In genomic region chr16:85228463-85228862, GRCh38 we compare ENCODE assay signal across 20 cellular contexts.
A peak's percentile ranks its signal among the peaks of the same experiment; 100 is the strongest.
DNase-seq lines count a peak whose midpoint lies in the region; ATAC-seq, FAIRE-seq and TF ChIP-seq lines count a peak whose summit lies in the region.
"Had no signal": no experiment of that assay in that cellular context is flagged by ENCODE, and none has a peak within 500 bp of the region (broad histone marks: within the 10 kb centered on the region; RNA-seq: fewer than 3 reads in every experiment).

No MANE protein-coding gene starts in this region.

- no peak overlapping the region for H4K8ac ChIP-seq in mesendoderm (ENCODE audit: low read depth, low read length)

- H2AK5ac ChIP-seq in mesendoderm (ENCODE audit: low read length), result no peak overlapping the region

- H3K9me3 Mint-ChIP-seq in activated CD8-positive, alpha-beta T cell treated with anti-CD3 and anti-CD28 coated beads for 36 hours, result no peaks in the 10 kb centered on the region
- H3K9me3 Mint-ChIP-seq: activated naive CD4-positive, alpha-beta T cell treated with anti-CD3 and anti-CD28 coated beads for 36 hours; activated T-cell treated with anti-CD3 and anti-CD28 coated beads, Interleukin-2, amount 50 U/mL, for 4 hours; CD4-positive, alpha-beta T cell; central memory CD8-positive, alpha-beta T cell; immature natural killer cell had no signal

- peak overlapping the region; percentile 69 for H3K56ac ChIP-seq in mesendoderm (ENCODE audit: low read length)

- DNase-seq in GM12865 (ENCODE audit: low read depth), result no peak
- no peak for DNase-seq in adipocyte (ENCODE audit: low read depth)
- no peak for DNase-seq in mesendoderm
- no peak for DNase-seq in kidney
- DNase-seq in activated CD8-positive, alpha-beta T cell treated with anti-CD3 and anti-CD28 coated beads for 36 hours, result no peak
- DNase-seq in anterior cingulate cortex (lab: John Stamatoyannopoulos, UW), result no peak
- DNase-seq: activated CD4-positive, alpha-beta T cell treated with anti-CD3 and anti-CD28 coated beads for 36 hours; activated naive CD4-positive, alpha-beta T cell treated with anti-CD3 and anti-CD28 coated beads for 36 hours; activated T-cell treated with anti-CD3 and anti-CD28 coated beads, Interleukin-2, amount 50 U/mL, for 4 hours; CD4-positive, alpha-beta T cell; DMS 273 treated with DMSO at 0.1 percent for 48 hours; immature natural killer cell; mucosa of descending colon; NCI-H1930 had no signal

- no peak overlapping the region for H3K4me3 Mint-ChIP-seq in activated CD8-positive, alpha-beta T cell treated with anti-CD3 and anti-CD28 coated beads for 36 hours
- H3K4me3 Mint-ChIP-seq: activated CD4-positive, alpha-beta T cell treated with anti-CD3 and anti-CD28 coated beads for 36 hours; activated naive CD4-positive, alpha-beta T cell treated with anti-CD3 and anti-CD28 coated beads for 36 hours; activated T-cell treated with anti-CD3 and anti-CD28 coated beads, Interleukin-2, amount 50 U/mL, for 4 hours; CD4-positive, alpha-beta T cell; central memory CD8-positive, alpha-beta T cell; immature natural killer cell had no signal

- CTCF ChIA-PET in activated CD8-positive, alpha-beta T cell treated with anti-CD3 and anti-CD28 coated beads for 36 hours (lab: Charles Lee), result interaction anchor here (2.1 kb wide), 1 partner anchor 16 kb away, joined by 6 read pairs; no protein-coding TSS in a partner anchor

- ATAC-seq in activated CD8-positive, alpha-beta T cell treated with anti-CD3 and anti-CD28 coated beads for 36 hours, result no peak
- ATAC-seq: activated CD4-positive, alpha-beta T cell treated with anti-CD3 and anti-CD28 coated beads for 36 hours; activated T-cell treated with anti-CD3 and anti-CD28 coated beads, Interleukin-2, amount 50 U/mL, for 4 hours; left ventricle myocardium superior had no signal

- H3K18ac ChIP-seq in mesendoderm (ENCODE audit: low read length), result no peak overlapping the region

- H4K5ac ChIP-seq in mesendoderm (ENCODE audit: low read length), result no peak overlapping the region

- H3K27ac ChIP-seq in mesendoderm (ENCODE audit: low read depth, low read length), result no peak overlapping the region
- no peak overlapping the region for H3K27ac ChIP-seq in kidney (ENCODE audit: low read depth in 2 of 2, low read length in 2 of 2)
- H3K27ac ChIP-seq: epithelial cell of prostate, neutrophil had no signal

- H3K27me3 Mint-ChIP-seq in activated CD8-positive, alpha-beta T cell treated with anti-CD3 and anti-CD28 coated beads for 36 hours, result no peaks in the 10 kb centered on the region

- POLR2A ChIA-PET in activated CD8-positive, alpha-beta T cell treated with anti-CD3 and anti-CD28 coated beads for 36 hours (lab: Charles Lee), result no interaction called here

- WGBS in mesendoderm (ENCODE audit: extremely low coverage, insufficient coverage, low lambda C conversion rate), result no CpG with 5 or more reads among the region's 10 CpGs

- H3K79me1 ChIP-seq in mesendoderm (ENCODE audit: low read length), result peaks cover 17% of the 10 kb centered on the region

- H3K4me2 ChIP-seq in mesendoderm (ENCODE audit: low read length) (no peak overlapping the region), skeletal muscle satellite cell (ENCODE audit: low read length) (peak overlapping the region; percentile 61)

- no peak for FAIRE-seq in kidney (lab: Jason Lieb, UNC)

- peak overlapping the region; percentile 55 for H3K4me3 ChIP-seq in GM12865 (ENCODE audit: low read depth, low read length)
- H3K4me3 ChIP-seq in adipocyte (ENCODE audit: low read length), result no peak overlapping the region
- no peak overlapping the region for H3K4me3 ChIP-seq in mesendoderm (ENCODE audit: low read length)
- peak overlapping the region; percentile 27 for H3K4me3 ChIP-seq in skeletal muscle satellite cell (ENCODE audit: low read length)
- H3K4me3 ChIP-seq in kidney (ENCODE audit: low read length in 2 of 2), result no peak overlapping the region
- H3K4me3 ChIP-seq: mucosa of descending colon, SJCRH30 had no signal

- intact Hi-C loops in kidney (cut with DNase I), result no loop called here
- intact Hi-C loops in activated CD8-positive, alpha-beta T cell treated with anti-CD3 and anti-CD28 coated beads for 36 hours (cut with micrococcal nuclease), result no loop called here

- TF ChIP-seq CTCF in GM12865 (IDR thresholded peaks at IDR 0.05; ENCODE audit: insufficient read depth, low read depth, low read length, missing control alignments) (no peak), kidney (IDR thresholded peaks at IDR 0.05; ENCODE audit: borderline replicate concordance, extremely low read depth, insufficient read depth) (no peak)
- no peak for TF ChIP-seq CTCF in activated CD8-positive, alpha-beta T cell treated with anti-CD3 and anti-CD28 coated beads for 36 hours (IDR thresholded peaks at IDR 0.05)

- no peaks in the 10 kb centered on the region for H3K4me1 Mint-ChIP-seq in activated CD8-positive, alpha-beta T cell treated with anti-CD3 and anti-CD28 coated beads for 36 hours (ENCODE audit: low read depth)
- H3K4me1 Mint-ChIP-seq: activated CD4-positive, alpha-beta T cell treated with anti-CD3 and anti-CD28 coated beads for 36 hours; central memory CD8-positive, alpha-beta T cell; immature natural killer cell had no signal

- no peaks in the 10 kb centered on the region for H3K9me3 ChIP-seq in adipocyte (ENCODE audit: control insufficient read depth, low read length)
- no peaks in the 10 kb centered on the region for H3K9me3 ChIP-seq in skeletal muscle satellite cell (replicated peaks; ENCODE audit: low read length)
- no peaks in the 10 kb centered on the region for H3K9me3 ChIP-seq in kidney (ENCODE audit: control insufficient read depth in 1 of 2, low read length in 2 of 2)
- H3K9me3 ChIP-seq: mucosa of descending colon, neutrophil, SJCRH30 had no signal

- H3K4me1 ChIP-seq in adipocyte (ENCODE audit: control insufficient read depth, insufficient read depth, low read length), result peaks cover 39% of the 10 kb centered on the region
- H3K4me1 ChIP-seq in mesendoderm (ENCODE audit: control insufficient read depth, low read depth, low read length), result peaks cover 6% of the 10 kb centered on the region
- H3K4me1 ChIP-seq in skeletal muscle satellite cell (ENCODE audit: control insufficient read depth, insufficient read depth, low read length), result peaks cover 60% of the 10 kb centered on the region
- H3K4me1 ChIP-seq in kidney (ENCODE audit: control insufficient read depth in 1 of 2, insufficient read depth in 1 of 2, low read depth in 1 of 2, low read length in 2 of 2), result peaks cover 7 to 12% of the 10 kb centered on the region in 2 donors

- H3K36me3 Mint-ChIP-seq in activated CD8-positive, alpha-beta T cell treated with anti-CD3 and anti-CD28 coated beads for 36 hours (ENCODE audit: low read depth), result no peaks in the 10 kb centered on the region
- H3K36me3 Mint-ChIP-seq: immature natural killer cell had no signal

- no peak overlapping the region for H2BK15ac ChIP-seq in mesendoderm (replicated peaks; ENCODE audit: low read depth)

- no peaks in the 10 kb centered on the region for H3K36me3 ChIP-seq in adipocyte (ENCODE audit: control insufficient read depth, insufficient read depth, low read length, severe bottlenecking)
- H3K36me3 ChIP-seq in mesendoderm (ENCODE audit: control insufficient read depth, insufficient read depth, low read length), result no peaks in the 10 kb centered on the region
- no peaks in the 10 kb centered on the region for H3K36me3 ChIP-seq in skeletal muscle satellite cell (ENCODE audit: insufficient read depth, low read length)
- no peaks in the 10 kb centered on the region for H3K36me3 ChIP-seq in kidney (ENCODE audit: control insufficient read depth in 1 of 2, insufficient read depth in 2 of 2, low read length in 2 of 2)
- H3K36me3 ChIP-seq: neutrophil, SJCRH30 had no signal

- H3K27me3 ChIP-seq in adipocyte (replicated peaks; ENCODE audit: control insufficient read depth, insufficient read depth, low read length), result no peaks in the 10 kb centered on the region
- H3K27me3 ChIP-seq in mesendoderm (ENCODE audit: insufficient read depth, low read length, poor library complexity), result no peaks in the 10 kb centered on the region
- H3K27me3 ChIP-seq in skeletal muscle satellite cell (ENCODE audit: control insufficient read depth, insufficient read depth, low read length), result no peaks in the 10 kb centered on the region
- H3K27me3 ChIP-seq: SJCRH30 had no signal

- H2BK120ac ChIP-seq in mesendoderm (ENCODE audit: low read depth, low read length), result no peak overlapping the region

- H2BK5ac ChIP-seq in mesendoderm (ENCODE audit: low read length), result no peak overlapping the region

- H3K9ac ChIP-seq in adipocyte (ENCODE audit: low read length) (peak overlapping the region; percentile 61), mesendoderm (ENCODE audit: low read length) (peak overlapping the region; percentile 42), skeletal muscle satellite cell (ENCODE audit: low read depth, low read length) (peak overlapping the region; percentile 9), kidney (ENCODE audit: low read length in 2 of 2) (no peak overlapping the region)

- H3K27ac Mint-ChIP-seq in activated CD8-positive, alpha-beta T cell treated with anti-CD3 and anti-CD28 coated beads for 36 hours, result no peak overlapping the region
- H3K27ac Mint-ChIP-seq: activated CD4-positive, alpha-beta T cell treated with anti-CD3 and anti-CD28 coated beads for 36 hours; activated naive CD4-positive, alpha-beta T cell treated with anti-CD3 and anti-CD28 coated beads for 36 hours; CD4-positive, alpha-beta T cell; immature natural killer cell had no signal

- H3K4ac ChIP-seq in mesendoderm (ENCODE audit: low read depth, low read length), result no peak overlapping the region

- H3K79me2 ChIP-seq in mesendoderm (ENCODE audit: control insufficient read depth, insufficient read depth, low read length), result peaks cover 3% of the 10 kb centered on the region

- H3K23ac ChIP-seq in mesendoderm (ENCODE audit: low read length), result no peak overlapping the region

Comparison
In these comparisons a context has a peak if more than half of its experiments do, and no peak if none do; other contexts are left out.
1. H3K4me3 ChIP-seq: peak in GM12865 (single experiment) and skeletal muscle satellite cell (single experiment); none in adipocyte (single experiment), mesendoderm (single experiment) and kidney (0 of 2).
2. H3K9ac ChIP-seq: peak in adipocyte (single experiment), mesendoderm (single experiment) and skeletal muscle satellite cell (single experiment); none in kidney (0 of 2).